1 cellular context compared by ENCODE assay signal in genomic region chr2:11495844-11496271, GRCh38.
TF ChIP-seq lines count a peak whose summit lies in the region.

No MANE protein-coding gene starts in this region.

TF ChIP-seq in HepG2, 621 proteins besides CTCF, POLR2A, EP300 and RAD21 (continued from another document):
- no peak for TF ChIP-seq ZNF382 (CRISPR knock-in tag; IDR thresholded peaks at IDR 0.05; ENCODE audit: borderline replicate concordance)
- TF ChIP-seq HBP1 (CRISPR knock-in tag; IDR thresholded peaks at IDR 0.05; ENCODE audit: low read depth): no peak
- peak; percentile 17; the same call in 1 of the 2 replicates for TF ChIP-seq RXRA (CRISPR knock-in tag; IDR thresholded peaks at IDR 0.05)
- no peak for TF ChIP-seq ZNF333 (CRISPR knock-in tag; IDR thresholded peaks at IDR 0.05; ENCODE audit: borderline replicate concordance)
- TF ChIP-seq HES4 (CRISPR knock-in tag; IDR thresholded peaks at IDR 0.05; ENCODE audit: borderline replicate concordance): no peak
- 0 out of 2 replicates have a peak, but pooled peaks have one; percentile 40 for TF ChIP-seq POGZ (CRISPR knock-in tag; IDR thresholded peaks at IDR 0.05)
- no peak for TF ChIP-seq ZNF33A (CRISPR knock-in tag; IDR thresholded peaks at IDR 0.05; ENCODE audit: borderline replicate concordance)
- no peak for TF ChIP-seq SIN3A (IDR thresholded peaks at IDR 0.05; ENCODE audit: borderline replicate concordance, low read depth, low read length)
- peak; percentile 57 for TF ChIP-seq ZNF687 (CRISPR knock-in tag; IDR thresholded peaks at IDR 0.05)
- TF ChIP-seq ZNF34 (CRISPR knock-in tag; IDR thresholded peaks at IDR 0.05; ENCODE audit: borderline replicate concordance): no peak
- no peak for TF ChIP-seq NFKB2 (CRISPR knock-in tag; IDR thresholded peaks at IDR 0.05; ENCODE audit: borderline replicate concordance)
- no peak for TF ChIP-seq SRY (CRISPR knock-in tag; IDR thresholded peaks at IDR 0.05)
- TF ChIP-seq, protein P1, sequence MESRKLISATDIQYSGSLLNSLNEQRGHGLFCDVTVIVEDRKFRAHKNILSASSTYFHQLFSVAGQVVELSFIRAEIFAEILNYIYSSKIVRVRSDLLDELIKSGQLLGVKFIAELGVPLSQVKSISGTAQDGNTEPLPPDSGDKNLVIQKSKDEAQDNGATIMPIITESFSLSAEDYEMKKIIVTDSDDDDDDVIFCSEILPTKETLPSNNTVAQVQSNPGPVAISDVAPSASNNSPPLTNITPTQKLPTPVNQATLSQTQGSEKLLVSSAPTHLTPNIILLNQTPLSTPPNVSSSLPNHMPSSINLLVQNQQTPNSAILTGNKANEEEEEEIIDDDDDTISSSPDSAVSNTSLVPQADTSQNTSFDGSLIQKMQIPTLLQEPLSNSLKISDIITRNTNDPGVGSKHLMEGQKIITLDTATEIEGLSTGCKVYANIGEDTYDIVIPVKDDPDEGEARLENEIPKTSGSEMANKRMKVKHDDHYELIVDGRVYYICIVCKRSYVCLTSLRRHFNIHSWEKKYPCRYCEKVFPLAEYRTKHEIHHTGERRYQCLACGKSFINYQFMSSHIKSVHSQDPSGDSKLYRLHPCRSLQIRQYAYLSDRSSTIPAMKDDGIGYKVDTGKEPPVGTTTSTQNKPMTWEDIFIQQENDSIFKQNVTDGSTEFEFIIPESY (CRISPR knock-in tag; IDR thresholded peaks at IDR 0.05): peak; percentile 84
- 0 out of 2 replicates have a peak, but pooled peaks have one; percentile 66 for TF ChIP-seq ZNF225 (CRISPR knock-in tag; IDR thresholded peaks at IDR 0.05)
- TF ChIP-seq NFKBIZ (CRISPR knock-in tag; IDR thresholded peaks at IDR 0.05): no peak
- TF ChIP-seq, protein P2, sequence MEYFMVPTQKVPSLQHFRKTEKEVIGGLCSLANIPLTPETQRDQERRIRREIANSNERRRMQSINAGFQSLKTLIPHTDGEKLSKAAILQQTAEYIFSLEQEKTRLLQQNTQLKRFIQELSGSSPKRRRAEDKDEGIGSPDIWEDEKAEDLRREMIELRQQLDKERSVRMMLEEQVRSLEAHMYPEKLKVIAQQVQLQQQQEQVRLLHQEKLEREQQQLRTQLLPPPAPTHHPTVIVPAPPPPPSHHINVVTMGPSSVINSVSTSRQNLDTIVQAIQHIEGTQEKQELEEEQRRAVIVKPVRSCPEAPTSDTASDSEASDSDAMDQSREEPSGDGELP (IDR thresholded peaks at IDR 0.05; ENCODE audit: borderline replicate concordance, low read depth): no peak
- peak; percentile 33 for TF ChIP-seq AGO2 (optimal IDR thresholded peaks at IDR 0.05; ENCODE audit: low read depth, low read length)
- TF ChIP-seq, protein P3, sequence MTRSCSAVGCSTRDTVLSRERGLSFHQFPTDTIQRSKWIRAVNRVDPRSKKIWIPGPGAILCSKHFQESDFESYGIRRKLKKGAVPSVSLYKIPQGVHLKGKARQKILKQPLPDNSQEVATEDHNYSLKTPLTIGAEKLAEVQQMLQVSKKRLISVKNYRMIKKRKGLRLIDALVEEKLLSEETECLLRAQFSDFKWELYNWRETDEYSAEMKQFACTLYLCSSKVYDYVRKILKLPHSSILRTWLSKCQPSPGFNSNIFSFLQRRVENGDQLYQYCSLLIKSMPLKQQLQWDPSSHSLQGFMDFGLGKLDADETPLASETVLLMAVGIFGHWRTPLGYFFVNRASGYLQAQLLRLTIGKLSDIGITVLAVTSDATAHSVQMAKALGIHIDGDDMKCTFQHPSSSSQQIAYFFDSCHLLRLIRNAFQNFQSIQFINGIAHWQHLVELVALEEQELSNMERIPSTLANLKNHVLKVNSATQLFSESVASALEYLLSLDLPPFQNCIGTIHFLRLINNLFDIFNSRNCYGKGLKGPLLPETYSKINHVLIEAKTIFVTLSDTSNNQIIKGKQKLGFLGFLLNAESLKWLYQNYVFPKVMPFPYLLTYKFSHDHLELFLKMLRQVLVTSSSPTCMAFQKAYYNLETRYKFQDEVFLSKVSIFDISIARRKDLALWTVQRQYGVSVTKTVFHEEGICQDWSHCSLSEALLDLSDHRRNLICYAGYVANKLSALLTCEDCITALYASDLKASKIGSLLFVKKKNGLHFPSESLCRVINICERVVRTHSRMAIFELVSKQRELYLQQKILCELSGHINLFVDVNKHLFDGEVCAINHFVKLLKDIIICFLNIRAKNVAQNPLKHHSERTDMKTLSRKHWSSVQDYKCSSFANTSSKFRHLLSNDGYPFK (CRISPR knock-in tag; IDR thresholded peaks at IDR 0.05; ENCODE audit: borderline replicate concordance): no peak
- no peak for TF ChIP-seq GATAD2A (CRISPR knock-in tag; IDR thresholded peaks at IDR 0.05)
- no peak for TF ChIP-seq ZNF747 (CRISPR knock-in tag; IDR thresholded peaks at IDR 0.05; ENCODE audit: borderline replicate concordance)
- no peak for TF ChIP-seq SMARCE1 (IDR thresholded peaks at IDR 0.05; ENCODE audit: borderline replicate concordance)
- TF ChIP-seq, protein P4, sequence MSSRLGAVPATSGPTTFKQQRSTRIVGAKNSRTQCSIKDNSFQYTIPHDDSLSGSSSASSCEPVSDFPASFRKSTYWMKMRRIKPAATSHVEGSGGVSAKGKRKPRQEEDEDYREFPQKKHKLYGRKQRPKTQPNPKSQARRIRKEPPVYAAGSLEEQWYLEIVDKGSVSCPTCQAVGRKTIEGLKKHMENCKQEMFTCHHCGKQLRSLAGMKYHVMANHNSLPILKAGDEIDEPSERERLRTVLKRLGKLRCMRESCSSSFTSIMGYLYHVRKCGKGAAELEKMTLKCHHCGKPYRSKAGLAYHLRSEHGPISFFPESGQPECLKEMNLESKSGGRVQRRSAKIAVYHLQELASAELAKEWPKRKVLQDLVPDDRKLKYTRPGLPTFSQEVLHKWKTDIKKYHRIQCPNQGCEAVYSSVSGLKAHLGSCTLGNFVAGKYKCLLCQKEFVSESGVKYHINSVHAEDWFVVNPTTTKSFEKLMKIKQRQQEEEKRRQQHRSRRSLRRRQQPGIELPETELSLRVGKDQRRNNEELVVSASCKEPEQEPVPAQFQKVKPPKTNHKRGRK (CRISPR knock-in tag; IDR thresholded peaks at IDR 0.05): no peak
- TF ChIP-seq, protein P5, sequence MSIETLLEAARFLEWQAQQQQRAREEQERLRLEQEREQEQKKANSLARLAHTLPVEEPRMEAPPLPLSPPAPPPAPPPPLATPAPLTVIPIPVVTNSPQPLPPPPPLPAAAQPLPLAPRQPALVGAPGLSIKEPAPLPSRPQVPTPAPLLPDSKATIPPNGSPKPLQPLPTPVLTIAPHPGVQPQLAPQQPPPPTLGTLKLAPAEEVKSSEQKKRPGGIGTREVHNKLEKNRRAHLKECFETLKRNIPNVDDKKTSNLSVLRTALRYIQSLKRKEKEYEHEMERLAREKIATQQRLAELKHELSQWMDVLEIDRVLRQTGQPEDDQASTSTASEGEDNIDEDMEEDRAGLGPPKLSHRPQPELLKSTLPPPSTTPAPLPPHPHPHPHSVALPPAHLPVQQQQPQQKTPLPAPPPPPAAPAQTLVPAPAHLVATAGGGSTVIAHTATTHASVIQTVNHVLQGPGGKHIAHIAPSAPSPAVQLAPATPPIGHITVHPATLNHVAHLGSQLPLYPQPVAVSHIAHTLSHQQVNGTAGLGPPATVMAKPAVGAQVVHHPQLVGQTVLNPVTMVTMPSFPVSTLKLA (IDR thresholded peaks at IDR 0.05): no peak
- no peak for TF ChIP-seq MBD4 (IDR thresholded peaks at IDR 0.05; ENCODE audit: borderline replicate concordance, low read length)
- TF ChIP-seq ZNF451 (CRISPR knock-in tag; IDR thresholded peaks at IDR 0.05): no peak
- TF ChIP-seq NR2F2 (IDR thresholded peaks at IDR 0.05; ENCODE audit: borderline replicate concordance, low read depth): no peak
- no peak for TF ChIP-seq ZNF317 (CRISPR knock-in tag; IDR thresholded peaks at IDR 0.05)
- TF ChIP-seq ZBTB38 (CRISPR knock-in tag; IDR thresholded peaks at IDR 0.05): peak; percentile 98
